ENCODE assay signal across 1 cellular context in genomic region chr6:43143235-43144124, GRCh38.
TF ChIP-seq lines count a peak whose summit lies in the region.

No MANE protein-coding gene starts in this region.

TF ChIP-seq in HEK293, 187 proteins besides CTCF, POLR2A, EP300 and RAD21 (continued from another document):
- TF ChIP-seq, protein P1, sequence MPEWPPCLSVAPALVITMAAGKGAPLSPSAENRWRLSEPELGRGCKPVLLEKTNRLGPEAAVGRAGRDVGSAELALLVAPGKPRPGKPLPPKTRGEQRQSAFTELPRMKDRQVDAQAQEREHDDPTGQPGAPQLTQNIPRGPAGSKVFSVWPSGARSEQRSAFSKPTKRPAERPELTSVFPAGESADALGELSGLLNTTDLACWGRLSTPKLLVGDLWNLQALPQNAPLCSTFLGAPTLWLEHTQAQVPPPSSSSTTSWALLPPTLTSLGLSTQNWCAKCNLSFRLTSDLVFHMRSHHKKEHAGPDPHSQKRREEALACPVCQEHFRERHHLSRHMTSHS (tag by site-specific recombination; IDR thresholded peaks at IDR 0.05): no peak
- TF ChIP-seq, protein P2, sequence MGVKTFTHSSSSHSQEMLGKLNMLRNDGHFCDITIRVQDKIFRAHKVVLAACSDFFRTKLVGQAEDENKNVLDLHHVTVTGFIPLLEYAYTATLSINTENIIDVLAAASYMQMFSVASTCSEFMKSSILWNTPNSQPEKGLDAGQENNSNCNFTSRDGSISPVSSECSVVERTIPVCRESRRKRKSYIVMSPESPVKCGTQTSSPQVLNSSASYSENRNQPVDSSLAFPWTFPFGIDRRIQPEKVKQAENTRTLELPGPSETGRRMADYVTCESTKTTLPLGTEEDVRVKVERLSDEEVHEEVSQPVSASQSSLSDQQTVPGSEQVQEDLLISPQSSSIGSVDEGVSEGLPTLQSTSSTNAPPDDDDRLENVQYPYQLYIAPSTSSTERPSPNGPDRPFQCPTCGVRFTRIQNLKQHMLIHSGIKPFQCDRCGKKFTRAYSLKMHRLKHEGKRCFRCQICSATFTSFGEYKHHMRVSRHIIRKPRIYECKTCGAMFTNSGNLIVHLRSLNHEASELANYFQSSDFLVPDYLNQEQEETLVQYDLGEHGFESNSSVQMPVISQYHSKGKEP (tag by site-specific recombination; IDR thresholded peaks at IDR 0.05): peak; percentile 99
- TF ChIP-seq AEBP2 (tag by site-specific recombination; IDR thresholded peaks at IDR 0.05; ENCODE audit: borderline replicate concordance): no peak
- no peak for TF ChIP-seq ZNF837 (tag by site-specific recombination; IDR thresholded peaks at IDR 0.05)
- TF ChIP-seq SCRT2 (tag by site-specific recombination; IDR thresholded peaks at IDR 0.05): peak; percentile 88
- no peak for TF ChIP-seq ZNF138 (tag by site-specific recombination; IDR thresholded peaks at IDR 0.05; ENCODE audit: borderline replicate concordance)
- no peak for TF ChIP-seq ZNF510 (tag by site-specific recombination; IDR thresholded peaks at IDR 0.05; ENCODE audit: insufficient replicate concordance)
- peak; percentile 52 for TF ChIP-seq ZNF10 (tag by site-specific recombination; IDR thresholded peaks at IDR 0.05)
- TF ChIP-seq HOXC10 (CRISPR knock-in tag; IDR thresholded peaks at IDR 0.05): no peak
- no peak for TF ChIP-seq ZNF580 (tag by site-specific recombination; IDR thresholded peaks at IDR 0.05)
- TF ChIP-seq ZNF274 (IDR thresholded peaks at IDR 0.05; ENCODE audit: low read length): no peak
- TF ChIP-seq ZNF274 (tag by site-specific recombination; IDR thresholded peaks at IDR 0.05; ENCODE audit: borderline replicate concordance): no peak
- no peak for TF ChIP-seq GLI2 (tag by site-specific recombination; IDR thresholded peaks at IDR 0.05; ENCODE audit: borderline replicate concordance, low read depth)
- no peak for TF ChIP-seq ZNF544 (tag by site-specific recombination; IDR thresholded peaks at IDR 0.05)
- TF ChIP-seq, protein P3, sequence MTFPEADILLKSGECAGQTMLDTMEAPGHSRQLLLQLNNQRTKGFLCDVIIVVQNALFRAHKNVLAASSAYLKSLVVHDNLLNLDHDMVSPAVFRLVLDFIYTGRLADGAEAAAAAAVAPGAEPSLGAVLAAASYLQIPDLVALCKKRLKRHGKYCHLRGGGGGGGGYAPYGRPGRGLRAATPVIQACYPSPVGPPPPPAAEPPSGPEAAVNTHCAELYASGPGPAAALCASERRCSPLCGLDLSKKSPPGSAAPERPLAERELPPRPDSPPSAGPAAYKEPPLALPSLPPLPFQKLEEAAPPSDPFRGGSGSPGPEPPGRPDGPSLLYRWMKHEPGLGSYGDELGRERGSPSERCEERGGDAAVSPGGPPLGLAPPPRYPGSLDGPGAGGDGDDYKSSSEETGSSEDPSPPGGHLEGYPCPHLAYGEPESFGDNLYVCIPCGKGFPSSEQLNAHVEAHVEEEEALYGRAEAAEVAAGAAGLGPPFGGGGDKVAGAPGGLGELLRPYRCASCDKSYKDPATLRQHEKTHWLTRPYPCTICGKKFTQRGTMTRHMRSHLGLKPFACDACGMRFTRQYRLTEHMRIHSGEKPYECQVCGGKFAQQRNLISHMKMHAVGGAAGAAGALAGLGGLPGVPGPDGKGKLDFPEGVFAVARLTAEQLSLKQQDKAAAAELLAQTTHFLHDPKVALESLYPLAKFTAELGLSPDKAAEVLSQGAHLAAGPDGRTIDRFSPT (tag by site-specific recombination; IDR thresholded peaks at IDR 0.05): no peak
- no peak for TF ChIP-seq ZNF830 (tag by site-specific recombination; IDR thresholded peaks at IDR 0.05; ENCODE audit: low read depth)
- peak; percentile 71 for TF ChIP-seq KLF8 (tag by site-specific recombination; IDR thresholded peaks at IDR 0.05)
- TF ChIP-seq, protein P4, sequence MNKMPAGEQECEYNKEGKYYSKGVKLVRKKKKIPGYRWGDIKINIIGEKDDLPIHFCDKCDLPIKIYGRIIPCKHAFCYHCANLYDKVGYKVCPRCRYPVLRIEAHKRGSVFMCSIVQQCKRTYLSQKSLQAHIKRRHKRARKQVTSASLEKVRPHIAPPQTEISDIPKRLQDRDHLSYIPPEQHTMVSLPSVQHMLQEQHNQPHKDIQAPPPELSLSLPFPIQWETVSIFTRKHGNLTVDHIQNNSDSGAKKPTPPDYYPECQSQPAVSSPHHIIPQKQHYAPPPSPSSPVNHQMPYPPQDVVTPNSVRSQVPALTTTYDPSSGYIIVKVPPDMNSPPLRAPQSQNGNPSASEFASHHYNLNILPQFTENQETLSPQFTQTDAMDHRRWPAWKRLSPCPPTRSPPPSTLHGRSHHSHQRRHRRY (tag by site-specific recombination; IDR thresholded peaks at IDR 0.05): no peak
- no peak for TF ChIP-seq ZNF132 (tag by site-specific recombination; IDR thresholded peaks at IDR 0.05; ENCODE audit: borderline replicate concordance)
- TF ChIP-seq ZNF785 (tag by site-specific recombination; IDR thresholded peaks at IDR 0.05): no peak
- TF ChIP-seq ZNF146 (tag by site-specific recombination; IDR thresholded peaks at IDR 0.05): no peak
- no peak for TF ChIP-seq ZNF747 (tag by site-specific recombination; IDR thresholded peaks at IDR 0.05)
- TF ChIP-seq, protein P5, sequence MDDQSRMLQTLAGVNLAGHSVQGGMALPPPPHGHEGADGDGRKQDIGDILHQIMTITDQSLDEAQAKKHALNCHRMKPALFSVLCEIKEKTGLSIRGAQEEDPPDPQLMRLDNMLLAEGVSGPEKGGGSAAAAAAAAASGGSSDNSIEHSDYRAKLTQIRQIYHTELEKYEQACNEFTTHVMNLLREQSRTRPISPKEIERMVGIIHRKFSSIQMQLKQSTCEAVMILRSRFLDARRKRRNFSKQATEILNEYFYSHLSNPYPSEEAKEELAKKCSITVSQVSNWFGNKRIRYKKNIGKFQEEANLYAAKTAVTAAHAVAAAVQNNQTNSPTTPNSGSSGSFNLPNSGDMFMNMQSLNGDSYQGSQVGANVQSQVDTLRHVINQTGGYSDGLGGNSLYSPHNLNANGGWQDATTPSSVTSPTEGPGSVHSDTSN (CRISPR knock-in tag; IDR thresholded peaks at IDR 0.05): no peak
- TF ChIP-seq MZF1 (tag by site-specific recombination; IDR thresholded peaks at IDR 0.05; ENCODE audit: borderline replicate concordance): no peak
- no peak for TF ChIP-seq ZNF548 (tag by site-specific recombination; IDR thresholded peaks at IDR 0.05)
- no peak for TF ChIP-seq ZNF76 (tag by site-specific recombination; IDR thresholded peaks at IDR 0.05; ENCODE audit: borderline replicate concordance, low read depth)
- no peak; the same call in 1 of the 2 replicates for TF ChIP-seq WT1 (tag by site-specific recombination; IDR thresholded peaks at IDR 0.05)
- TF ChIP-seq, protein P6, sequence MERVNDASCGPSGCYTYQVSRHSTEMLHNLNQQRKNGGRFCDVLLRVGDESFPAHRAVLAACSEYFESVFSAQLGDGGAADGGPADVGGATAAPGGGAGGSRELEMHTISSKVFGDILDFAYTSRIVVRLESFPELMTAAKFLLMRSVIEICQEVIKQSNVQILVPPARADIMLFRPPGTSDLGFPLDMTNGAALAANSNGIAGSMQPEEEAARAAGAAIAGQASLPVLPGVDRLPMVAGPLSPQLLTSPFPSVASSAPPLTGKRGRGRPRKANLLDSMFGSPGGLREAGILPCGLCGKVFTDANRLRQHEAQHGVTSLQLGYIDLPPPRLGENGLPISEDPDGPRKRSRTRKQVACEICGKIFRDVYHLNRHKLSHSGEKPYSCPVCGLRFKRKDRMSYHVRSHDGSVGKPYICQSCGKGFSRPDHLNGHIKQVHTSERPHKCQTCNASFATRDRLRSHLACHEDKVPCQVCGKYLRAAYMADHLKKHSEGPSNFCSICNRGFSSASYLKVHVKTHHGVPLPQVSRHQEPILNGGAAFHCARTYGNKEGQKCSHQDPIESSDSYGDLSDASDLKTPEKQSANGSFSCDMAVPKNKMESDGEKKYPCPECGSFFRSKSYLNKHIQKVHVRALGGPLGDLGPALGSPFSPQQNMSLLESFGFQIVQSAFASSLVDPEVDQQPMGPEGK (tag by site-specific recombination; IDR thresholded peaks at IDR 0.05): peak; percentile 78
- TF ChIP-seq ZBTB21 (tag by site-specific recombination; IDR thresholded peaks at IDR 0.05): no peak
- no peak for TF ChIP-seq REST (tag by site-specific recombination; IDR thresholded peaks at IDR 0.05)
- TF ChIP-seq ZNF416 (tag by site-specific recombination; IDR thresholded peaks at IDR 0.05): no peak
- no peak for TF ChIP-seq ZNF302 (tag by site-specific recombination; IDR thresholded peaks at IDR 0.05; ENCODE audit: low read depth)
- TF ChIP-seq ZNF571 (tag by site-specific recombination; IDR thresholded peaks at IDR 0.05): no peak
- TF ChIP-seq ZNF776 (tag by site-specific recombination; IDR thresholded peaks at IDR 0.05; ENCODE audit: borderline replicate concordance): no peak
- TF ChIP-seq ZNF707 (tag by site-specific recombination; IDR thresholded peaks at IDR 0.05): no peak
- TF ChIP-seq ZNF266 (tag by site-specific recombination; IDR thresholded peaks at IDR 0.05; ENCODE audit: low read depth): no peak
- no peak for TF ChIP-seq PRDM1 (tag by site-specific recombination; IDR thresholded peaks at IDR 0.05)
- TF ChIP-seq ZNF449 (tag by site-specific recombination; IDR thresholded peaks at IDR 0.05): no peak
- no peak for TF ChIP-seq ZNF433 (tag by site-specific recombination; IDR thresholded peaks at IDR 0.05; ENCODE audit: low read depth)
- TF ChIP-seq ZBTB48 (tag by site-specific recombination; IDR thresholded peaks at IDR 0.05): peak; percentile 77; the same call in 1 of the 2 replicates
- no peak for TF ChIP-seq ZNF529 (tag by site-specific recombination; IDR thresholded peaks at IDR 0.05; ENCODE audit: insufficient replicate concordance)
- no peak for TF ChIP-seq ZNF223 (tag by site-specific recombination; IDR thresholded peaks at IDR 0.05)
